Comparison of ENCODE assay signal across 13 cellular contexts in the genomic region with DNA sequence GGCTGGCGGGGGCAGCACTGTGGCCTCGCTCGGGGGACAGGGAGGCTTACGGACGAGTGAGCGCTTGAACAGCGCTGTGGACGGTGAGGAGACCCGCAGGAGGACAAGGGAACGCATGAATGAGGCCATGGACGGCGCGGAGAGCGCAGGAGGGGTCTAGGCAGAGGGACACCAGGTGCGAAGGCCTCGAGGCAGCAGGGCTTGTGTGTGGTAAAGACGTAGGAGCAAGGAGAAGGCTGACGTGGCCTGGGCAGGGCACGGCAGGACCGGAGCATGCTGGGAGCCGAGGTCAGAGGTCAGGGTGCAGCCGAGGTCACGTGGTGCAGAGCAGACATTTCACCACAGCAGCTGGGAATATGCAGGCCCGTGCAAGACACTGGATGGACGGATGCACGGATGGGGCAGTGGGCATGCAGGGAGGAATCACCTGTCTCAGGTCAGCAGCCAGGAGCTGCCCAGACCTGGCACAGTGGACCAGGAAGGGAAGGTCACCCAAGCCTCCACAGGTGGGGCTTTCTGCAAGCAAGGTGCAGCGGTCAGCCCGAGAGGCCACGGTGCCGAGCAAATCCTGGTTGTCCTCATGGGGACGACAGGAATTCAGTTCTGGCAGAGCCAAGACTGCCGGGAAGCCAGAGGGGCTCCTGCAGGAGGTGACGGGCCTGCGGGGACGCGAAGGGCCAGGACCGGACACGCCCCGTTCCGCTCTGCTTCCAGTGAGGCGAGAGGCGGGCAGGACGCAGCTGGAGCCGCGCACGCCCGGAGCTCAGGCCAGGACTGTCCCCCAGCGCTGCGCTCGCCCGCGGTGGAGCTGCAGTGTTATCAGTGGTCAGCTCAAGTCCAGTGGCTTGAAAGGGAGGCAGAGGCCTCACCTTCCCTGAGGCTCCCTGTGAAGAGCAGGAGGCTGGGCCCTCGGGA.
A peak's percentile ranks its signal among the peaks of the same experiment; 100 is the strongest.
DNase-seq lines count a peak whose midpoint lies in the region; ATAC-seq and TF ChIP-seq lines count a peak whose summit lies in the region.
"Had no signal": no experiment of that assay in that cellular context is flagged by ENCODE, and none has a peak within 500 bp of the region (broad histone marks: within the 10 kb centered on the region; RNA-seq: fewer than 3 reads in every experiment).

No MANE protein-coding gene starts in this region.

- H3K27me3 Mint-ChIP-seq in CD8-positive, alpha-beta T cell (ENCODE audit: low read depth) = no peaks in the 10 kb centered on the region
- H3K27me3 Mint-ChIP-seq in T-cell = no peaks in the 10 kb centered on the region

- TF ChIP-seq CTCF in CD8-positive, alpha-beta T cell (IDR thresholded peaks at IDR 0.05) = no peak
- TF ChIP-seq CTCF in gastroesophageal sphincter (IDR thresholded peaks at IDR 0.05) (no peak), sigmoid colon (IDR thresholded peaks at IDR 0.05) (no peak)

- H3K27ac Mint-ChIP-seq in CD8-positive, alpha-beta T cell = peak overlapping the region; percentile 67
- peak overlapping the region; percentile 48 to 74 for H3K27ac Mint-ChIP-seq in T-cell

- peak in 1 of 7 experiments; percentile 21 for DNase-seq in CD8-positive, alpha-beta T cell
- DNase-seq in T-cell = no peak
- no peak for DNase-seq in sigmoid colon
- DNase-seq in activated CD8-positive, alpha-beta memory T cell treated with anti-CD3 and anti-CD28 coated beads, Interleukin-2, amount 50 U/mL, for 4 hours = no peak
- no peak for DNase-seq in amygdala (lab: John Stamatoyannopoulos, UW)
- DNase-seq: effector memory CD4-positive, alpha-beta T cell; KG1; NCI-H748 treated with DMSO at 0.1 percent for 48 hours; SHP77 had no signal

- H3K36me3 ChIP-seq in CD8-positive, alpha-beta T cell (ENCODE audit: insufficient read depth, low read length) = peaks cover 47% of the 10 kb centered on the region
- peaks cover 0 to 12% of the 10 kb centered on the region in 2 donors for H3K36me3 ChIP-seq in gastroesophageal sphincter
- H3K36me3 ChIP-seq in sigmoid colon = no peaks in the 10 kb centered on the region

- H3K27me3 ChIP-seq in CD8-positive, alpha-beta T cell (ENCODE audit: insufficient read depth, low read length) = no peaks in the 10 kb centered on the region
- H3K27me3 ChIP-seq in gastroesophageal sphincter (no peaks in the 10 kb centered on the region), sigmoid colon (no peaks in the 10 kb centered on the region)

- POLR2A ChIA-PET in CD8-positive, alpha-beta T cell (lab: Charles Lee) = no interaction called here
- POLR2A ChIA-PET in T-cell (lab: Charles Lee) = no interaction called here

- no peak overlapping the region for H3K4me3 Mint-ChIP-seq in CD8-positive, alpha-beta T cell
- no peak overlapping the region for H3K4me3 Mint-ChIP-seq in T-cell

- peaks cover 69% of the 10 kb centered on the region for H3K36me3 Mint-ChIP-seq in CD8-positive, alpha-beta T cell
- H3K36me3 Mint-ChIP-seq in T-cell = peaks cover 15% of the 10 kb centered on the region

- intact Hi-C loops in CD8-positive, alpha-beta T cell (cut with DNase I, micrococcal nuclease) = no loop called here
- intact Hi-C loops in sigmoid colon (cut with DNase I) = no loop called here

- peaks cover 65% of the 10 kb centered on the region for H3K4me1 ChIP-seq in CD8-positive, alpha-beta T cell (ENCODE audit: insufficient read depth, low read length)
- H3K4me1 ChIP-seq in gastroesophageal sphincter (peaks cover 0 to 88% (median 25%) of the 10 kb centered on the region in 3 donors), sigmoid colon (peaks cover 0 to 75% (median 52%) of the 10 kb centered on the region in 4 donors)

- TF ChIP-seq POLR2A in gastroesophageal sphincter (IDR thresholded peaks at IDR 0.05) = no peak
- no peak for TF ChIP-seq POLR2A in sigmoid colon (IDR thresholded peaks at IDR 0.05)

- ATAC-seq in CD8-positive, alpha-beta T cell = no peak
- ATAC-seq in T-cell (replicated peaks in 1 of 4) (no peak), gastroesophageal sphincter (no peak), HG02981 (IDR thresholded peaks at IDR 0.05; ENCODE audit: unreplicated experiment) (no peak), HG03108 (IDR thresholded peaks at IDR 0.05; ENCODE audit: unreplicated experiment) (no peak)
- ATAC-seq: left lobe of liver had no signal

- peaks cover 71% of the 10 kb centered on the region for H3K4me1 Mint-ChIP-seq in CD8-positive, alpha-beta T cell (ENCODE audit: low read depth)
- peaks cover 58 to 74% (median 74%) of the 10 kb centered on the region in 3 donors for H3K4me1 Mint-ChIP-seq in T-cell

- 82% methylated on average over 23 of the region's 53 CpGs; no CpG with 5 or more reads in 1 of the 2 donors for WGBS in gastroesophageal sphincter (ENCODE audit: low coverage in 1 of 2), 2 donors
- WGBS in sigmoid colon, 2 donors = 90 to 93% methylated on average over 53 of the region's 53 CpGs

- H3K4me3 ChIP-seq in CD8-positive, alpha-beta T cell (ENCODE audit: low read depth, low read length) = no peak overlapping the region
- H3K4me3 ChIP-seq in gastroesophageal sphincter (no peak overlapping the region), sigmoid colon (no peak overlapping the region)

- TF ChIP-seq EP300 in gastroesophageal sphincter (IDR thresholded peaks at IDR 0.05) (no peak), sigmoid colon (IDR thresholded peaks at IDR 0.05) (no peak)

- H3K9me3 ChIP-seq in CD8-positive, alpha-beta T cell (ENCODE audit: low read length) = no peaks in the 10 kb centered on the region
- H3K9me3 ChIP-seq in gastroesophageal sphincter (no peaks in the 10 kb centered on the region), sigmoid colon (no peaks in the 10 kb centered on the region)

- no peaks in the 10 kb centered on the region for H3K9me3 Mint-ChIP-seq in CD8-positive, alpha-beta T cell
- no peaks in the 10 kb centered on the region for H3K9me3 Mint-ChIP-seq in T-cell

- CTCF ChIA-PET in CD8-positive, alpha-beta T cell (lab: Charles Lee) = no interaction called here
- CTCF ChIA-PET in T-cell (lab: Charles Lee) = no interaction called here

- H3K27ac ChIP-seq in CD8-positive, alpha-beta T cell (ENCODE audit: low read depth, low read length) = no peak overlapping the region
- H3K27ac ChIP-seq in gastroesophageal sphincter = peak overlapping the region in 3 of 4 donors; percentile 28 to 64 (median 58)
- H3K27ac ChIP-seq in sigmoid colon = peak overlapping the region; percentile 24 to 66 (median 42)
